In the genomic region with DNA sequence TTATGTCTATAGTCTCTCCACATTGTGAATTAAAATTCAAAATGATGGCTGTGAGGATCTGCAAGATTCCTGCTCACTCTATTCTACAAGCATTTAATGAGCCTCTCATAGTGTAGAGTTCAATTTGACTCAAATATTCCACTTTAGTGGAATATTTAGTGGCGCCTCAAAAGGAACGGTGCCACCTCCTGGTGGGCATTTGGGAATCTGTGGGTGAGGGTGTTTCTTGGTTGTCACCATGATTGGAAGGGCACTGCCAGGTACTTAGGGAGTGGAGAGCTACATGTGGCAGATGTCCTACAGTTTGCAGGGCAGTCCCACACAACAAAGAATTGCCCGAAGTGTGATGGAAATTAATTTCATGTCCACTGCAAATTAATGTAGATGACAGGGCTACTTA, we compare ENCODE assay signal across 10 cellular contexts. TPM values are rescaled to one million over a fixed set of nuclear protein-coding genes. Genes with fewer than 3 reads are reported as not detected.
DNase-seq lines count a peak whose midpoint lies in the region; ATAC-seq and TF ChIP-seq lines count a peak whose summit lies in the region.
"Had no signal": no experiment of that assay in that cellular context is flagged by ENCODE, and none has a peak within 500 bp of the region (broad histone marks: within the 10 kb centered on the region; RNA-seq: fewer than 3 reads in every experiment).

No MANE protein-coding gene starts in this region.

- no peak for DNase-seq in AG04449 (ENCODE audit: low read depth, low spot score)
- DNase-seq in GM10266 (ENCODE audit: extremely low spot score) = no peak
- no peak for DNase-seq in fibroblast of villous mesenchyme (ENCODE audit: low read depth)
- no peak for DNase-seq in NCI-H187 treated with DMSO at 0.1 percent for 48 hours (lab: John Stamatoyannopoulos, UW)
- DNase-seq in dorsolateral prefrontal cortex = no peak
- DNase-seq in ureter (ENCODE audit: low spot score) = no peak
- DNase-seq: NCI-H226; stimulated activated CD4-positive, alpha-beta T cell treated with anti-CD3 and anti-CD28 coated beads, Interleukin-4, amount 100 ng/mL, for 4 hours had no signal

- intact Hi-C loops in dorsolateral prefrontal cortex (cut with DNase I) = no loop called here

- H3K4me3 ChIP-seq in AG04449 (ENCODE audit: low read depth, low read length) = no peak overlapping the region
- no peak overlapping the region for H3K4me3 ChIP-seq in fibroblast of villous mesenchyme (ENCODE audit: low read depth, low read length)
- no peak overlapping the region for H3K4me3 ChIP-seq in dorsolateral prefrontal cortex

- peaks cover 0 to 7% (median 0%) of the 10 kb centered on the region in 45 donors for H3K27me3 ChIP-seq in dorsolateral prefrontal cortex

- no peak overlapping the region for H3K27ac ChIP-seq in dorsolateral prefrontal cortex

- ATAC-seq in SK-N-SH treated with all-trans-retinoic acid at 6 μM for 48 hours (peak; percentile 66), GM19452 (IDR thresholded peaks at IDR 0.05; ENCODE audit: unreplicated experiment) (no peak)

- TF ChIP-seq CTCF in AG04449 (IDR thresholded peaks at IDR 0.05; ENCODE audit: insufficient read depth, low read length, missing control alignments) = peak; percentile 26
- TF ChIP-seq CTCF in GM10266 (IDR thresholded peaks at IDR 0.05; ENCODE audit: control insufficient read depth, insufficient read depth, low read depth, missing control alignments) = peak; percentile 27
- TF ChIP-seq CTCF in fibroblast of villous mesenchyme (IDR thresholded peaks at IDR 0.05; ENCODE audit: insufficient read depth, low read depth, low read length) = peak; percentile 50
- peak in 19 of 56 donors; percentile 8 to 46 (median 21) for TF ChIP-seq CTCF in dorsolateral prefrontal cortex (IDR thresholded peaks at IDR 0.05 in 54 of 56, conservative IDR thresholded peaks at IDR 0.05 in 2 of 56; ENCODE audit: low read depth in 1 of 56, partially characterized antibody in 56 of 56)

- CTCF ChIA-PET in AG04449 (lab: Yijun Ruan, JAX) = interaction anchor here (0.7 to 2.8 kb wide), 14 partner anchors 12 to 352 kb away, joined by 3 to 15 read pairs (median 4); no protein-coding TSS in a partner anchor

- POLR2A ChIA-PET in AG04449 (lab: Yijun Ruan, JAX) = no interaction called here

TF ChIP-seq in SK-N-SH treated with all-trans-retinoic acid at 6 μM for 48 hours, 23 proteins besides CTCF, POLR2A, EP300 and RAD21:
- TF ChIP-seq, protein P1, sequence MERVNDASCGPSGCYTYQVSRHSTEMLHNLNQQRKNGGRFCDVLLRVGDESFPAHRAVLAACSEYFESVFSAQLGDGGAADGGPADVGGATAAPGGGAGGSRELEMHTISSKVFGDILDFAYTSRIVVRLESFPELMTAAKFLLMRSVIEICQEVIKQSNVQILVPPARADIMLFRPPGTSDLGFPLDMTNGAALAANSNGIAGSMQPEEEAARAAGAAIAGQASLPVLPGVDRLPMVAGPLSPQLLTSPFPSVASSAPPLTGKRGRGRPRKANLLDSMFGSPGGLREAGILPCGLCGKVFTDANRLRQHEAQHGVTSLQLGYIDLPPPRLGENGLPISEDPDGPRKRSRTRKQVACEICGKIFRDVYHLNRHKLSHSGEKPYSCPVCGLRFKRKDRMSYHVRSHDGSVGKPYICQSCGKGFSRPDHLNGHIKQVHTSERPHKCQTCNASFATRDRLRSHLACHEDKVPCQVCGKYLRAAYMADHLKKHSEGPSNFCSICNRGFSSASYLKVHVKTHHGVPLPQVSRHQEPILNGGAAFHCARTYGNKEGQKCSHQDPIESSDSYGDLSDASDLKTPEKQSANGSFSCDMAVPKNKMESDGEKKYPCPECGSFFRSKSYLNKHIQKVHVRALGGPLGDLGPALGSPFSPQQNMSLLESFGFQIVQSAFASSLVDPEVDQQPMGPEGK (CRISPR knock-in tag; IDR thresholded peaks at IDR 0.05; ENCODE audit: borderline replicate concordance) = no peak
- TF ChIP-seq ZFP30 (CRISPR knock-in tag; IDR thresholded peaks at IDR 0.05) (no peak), RARB (CRISPR knock-in tag; IDR thresholded peaks at IDR 0.05) (no peak), CSRNP3 (CRISPR knock-in tag; IDR thresholded peaks at IDR 0.05) (no peak)
- TF ChIP-seq, protein P2, sequence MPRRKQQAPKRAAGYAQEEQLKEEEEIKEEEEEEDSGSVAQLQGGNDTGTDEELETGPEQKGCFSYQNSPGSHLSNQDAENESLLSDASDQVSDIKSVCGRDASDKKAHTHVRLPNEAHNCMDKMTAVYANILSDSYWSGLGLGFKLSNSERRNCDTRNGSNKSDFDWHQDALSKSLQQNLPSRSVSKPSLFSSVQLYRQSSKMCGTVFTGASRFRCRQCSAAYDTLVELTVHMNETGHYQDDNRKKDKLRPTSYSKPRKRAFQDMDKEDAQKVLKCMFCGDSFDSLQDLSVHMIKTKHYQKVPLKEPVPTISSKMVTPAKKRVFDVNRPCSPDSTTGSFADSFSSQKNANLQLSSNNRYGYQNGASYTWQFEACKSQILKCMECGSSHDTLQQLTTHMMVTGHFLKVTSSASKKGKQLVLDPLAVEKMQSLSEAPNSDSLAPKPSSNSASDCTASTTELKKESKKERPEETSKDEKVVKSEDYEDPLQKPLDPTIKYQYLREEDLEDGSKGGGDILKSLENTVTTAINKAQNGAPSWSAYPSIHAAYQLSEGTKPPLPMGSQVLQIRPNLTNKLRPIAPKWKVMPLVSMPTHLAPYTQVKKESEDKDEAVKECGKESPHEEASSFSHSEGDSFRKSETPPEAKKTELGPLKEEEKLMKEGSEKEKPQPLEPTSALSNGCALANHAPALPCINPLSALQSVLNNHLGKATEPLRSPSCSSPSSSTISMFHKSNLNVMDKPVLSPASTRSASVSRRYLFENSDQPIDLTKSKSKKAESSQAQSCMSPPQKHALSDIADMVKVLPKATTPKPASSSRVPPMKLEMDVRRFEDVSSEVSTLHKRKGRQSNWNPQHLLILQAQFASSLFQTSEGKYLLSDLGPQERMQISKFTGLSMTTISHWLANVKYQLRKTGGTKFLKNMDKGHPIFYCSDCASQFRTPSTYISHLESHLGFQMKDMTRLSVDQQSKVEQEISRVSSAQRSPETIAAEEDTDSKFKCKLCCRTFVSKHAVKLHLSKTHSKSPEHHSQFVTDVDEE (CRISPR knock-in tag; IDR thresholded peaks at IDR 0.05) = no peak

RNA-seq across cellular contexts. Expression of gene KCNMB3, which starts 21.5 kb away (rescaled TPM):
- total RNA-seq in fibroblast of villous mesenchyme = 1.3 and 2.2 TPM in 2 replicates
- total RNA-seq in dorsolateral prefrontal cortex = 1 to 10 TPM; 2.0 to 8.5 (median 3.6) TPM
- total RNA-seq in ureter = 5.9 TPM

RNA-seq across cellular contexts. Expression of gene ZNF639, which starts 50.4 kb away (rescaled TPM):
- total RNA-seq in fibroblast of villous mesenchyme (57.7 and 60.9 TPM in 2 replicates), dorsolateral prefrontal cortex (10 to 100 TPM; 23.7 to 44.6 (median 31.9) TPM), ureter (32.7 TPM)
